In the genomic region with DNA sequence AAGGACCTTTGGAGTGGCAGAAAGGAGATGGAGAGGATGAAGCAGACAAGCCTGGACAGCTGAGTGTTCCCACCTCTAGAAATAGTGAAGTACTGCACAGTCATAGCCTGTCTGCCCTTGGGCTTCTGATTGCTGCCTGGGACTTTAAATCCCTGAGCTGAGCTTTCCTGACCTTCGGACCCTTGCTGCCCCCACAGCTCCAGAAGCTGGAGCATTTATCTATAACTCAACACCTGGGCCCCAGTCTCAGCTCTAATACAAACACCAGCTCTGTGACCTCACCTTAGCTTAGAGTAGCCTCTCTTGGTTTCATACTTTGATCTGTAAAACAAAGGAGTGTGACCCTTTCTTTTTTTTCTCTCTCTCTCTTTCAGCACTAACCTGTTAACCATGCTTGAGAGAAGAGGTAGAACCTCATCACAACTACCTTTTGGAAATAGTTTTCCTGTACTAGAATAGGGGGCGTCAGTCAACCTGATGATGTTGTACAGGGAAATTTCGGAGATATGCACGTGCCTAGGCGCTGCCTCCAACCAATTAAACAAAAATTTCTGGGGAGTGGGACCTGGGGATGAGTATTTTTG, we compare ENCODE assay signal across 1 cellular context.
TF ChIP-seq lines count a peak whose summit lies in the region.

No MANE protein-coding gene starts in this region.

TF ChIP-seq in HepG2, 621 proteins besides CTCF, POLR2A, EP300 and RAD21 (continued from another document and continues in another):
- TF ChIP-seq, protein P1, sequence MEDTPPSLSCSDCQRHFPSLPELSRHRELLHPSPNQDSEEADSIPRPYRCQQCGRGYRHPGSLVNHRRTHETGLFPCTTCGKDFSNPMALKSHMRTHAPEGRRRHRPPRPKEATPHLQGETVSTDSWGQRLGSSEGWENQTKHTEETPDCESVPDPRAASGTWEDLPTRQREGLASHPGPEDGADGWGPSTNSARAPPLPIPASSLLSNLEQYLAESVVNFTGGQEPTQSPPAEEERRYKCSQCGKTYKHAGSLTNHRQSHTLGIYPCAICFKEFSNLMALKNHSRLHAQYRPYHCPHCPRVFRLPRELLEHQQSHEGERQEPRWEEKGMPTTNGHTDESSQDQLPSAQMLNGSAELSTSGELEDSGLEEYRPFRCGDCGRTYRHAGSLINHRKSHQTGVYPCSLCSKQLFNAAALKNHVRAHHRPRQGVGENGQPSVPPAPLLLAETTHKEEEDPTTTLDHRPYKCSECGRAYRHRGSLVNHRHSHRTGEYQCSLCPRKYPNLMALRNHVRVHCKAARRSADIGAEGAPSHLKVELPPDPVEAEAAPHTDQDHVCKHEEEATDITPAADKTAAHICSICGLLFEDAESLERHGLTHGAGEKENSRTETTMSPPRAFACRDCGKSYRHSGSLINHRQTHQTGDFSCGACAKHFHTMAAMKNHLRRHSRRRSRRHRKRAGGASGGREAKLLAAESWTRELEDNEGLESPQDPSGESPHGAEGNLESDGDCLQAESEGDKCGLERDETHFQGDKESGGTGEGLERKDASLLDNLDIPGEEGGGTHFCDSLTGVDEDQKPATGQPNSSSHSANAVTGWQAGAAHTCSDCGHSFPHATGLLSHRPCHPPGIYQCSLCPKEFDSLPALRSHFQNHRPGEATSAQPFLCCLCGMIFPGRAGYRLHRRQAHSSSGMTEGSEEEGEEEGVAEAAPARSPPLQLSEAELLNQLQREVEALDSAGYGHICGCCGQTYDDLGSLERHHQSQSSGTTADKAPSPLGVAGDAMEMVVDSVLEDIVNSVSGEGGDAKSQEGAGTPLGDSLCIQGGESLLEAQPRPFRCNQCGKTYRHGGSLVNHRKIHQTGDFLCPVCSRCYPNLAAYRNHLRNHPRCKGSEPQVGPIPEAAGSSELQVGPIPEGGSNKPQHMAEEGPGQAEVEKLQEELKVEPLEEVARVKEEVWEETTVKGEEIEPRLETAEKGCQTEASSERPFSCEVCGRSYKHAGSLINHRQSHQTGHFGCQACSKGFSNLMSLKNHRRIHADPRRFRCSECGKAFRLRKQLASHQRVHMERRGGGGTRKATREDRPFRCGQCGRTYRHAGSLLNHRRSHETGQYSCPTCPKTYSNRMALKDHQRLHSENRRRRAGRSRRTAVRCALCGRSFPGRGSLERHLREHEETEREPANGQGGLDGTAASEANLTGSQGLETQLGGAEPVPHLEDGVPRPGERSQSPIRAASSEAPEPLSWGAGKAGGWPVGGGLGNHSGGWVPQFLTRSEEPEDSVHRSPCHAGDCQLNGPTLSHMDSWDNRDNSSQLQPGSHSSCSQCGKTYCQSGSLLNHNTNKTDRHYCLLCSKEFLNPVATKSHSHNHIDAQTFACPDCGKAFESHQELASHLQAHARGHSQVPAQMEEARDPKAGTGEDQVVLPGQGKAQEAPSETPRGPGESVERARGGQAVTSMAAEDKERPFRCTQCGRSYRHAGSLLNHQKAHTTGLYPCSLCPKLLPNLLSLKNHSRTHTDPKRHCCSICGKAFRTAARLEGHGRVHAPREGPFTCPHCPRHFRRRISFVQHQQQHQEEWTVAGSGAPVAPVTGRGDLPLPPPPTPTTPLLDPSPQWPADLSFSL (CRISPR knock-in tag; IDR thresholded peaks at IDR 0.05), result peak; percentile 65; the same call in 1 of the 2 replicates
- TF ChIP-seq, protein P2, sequence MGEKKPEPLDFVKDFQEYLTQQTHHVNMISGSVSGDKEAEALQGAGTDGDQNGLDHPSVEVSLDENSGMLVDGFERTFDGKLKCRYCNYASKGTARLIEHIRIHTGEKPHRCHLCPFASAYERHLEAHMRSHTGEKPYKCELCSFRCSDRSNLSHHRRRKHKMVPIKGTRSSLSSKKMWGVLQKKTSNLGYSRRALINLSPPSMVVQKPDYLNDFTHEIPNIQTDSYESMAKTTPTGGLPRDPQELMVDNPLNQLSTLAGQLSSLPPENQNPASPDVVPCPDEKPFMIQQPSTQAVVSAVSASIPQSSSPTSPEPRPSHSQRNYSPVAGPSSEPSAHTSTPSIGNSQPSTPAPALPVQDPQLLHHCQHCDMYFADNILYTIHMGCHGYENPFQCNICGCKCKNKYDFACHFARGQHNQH (CRISPR knock-in tag; IDR thresholded peaks at IDR 0.05), result peak; percentile 96
- no peak for TF ChIP-seq ZC3H4 (CRISPR knock-in tag; IDR thresholded peaks at IDR 0.05; ENCODE audit: borderline replicate concordance)
- TF ChIP-seq NONO (IDR thresholded peaks at IDR 0.05), result no peak
- TF ChIP-seq NONO (CRISPR knock-in tag; conservative IDR thresholded peaks at IDR 0.05), result peak; percentile 66; the same call in 1 of the 2 replicates
- TF ChIP-seq, protein P3, sequence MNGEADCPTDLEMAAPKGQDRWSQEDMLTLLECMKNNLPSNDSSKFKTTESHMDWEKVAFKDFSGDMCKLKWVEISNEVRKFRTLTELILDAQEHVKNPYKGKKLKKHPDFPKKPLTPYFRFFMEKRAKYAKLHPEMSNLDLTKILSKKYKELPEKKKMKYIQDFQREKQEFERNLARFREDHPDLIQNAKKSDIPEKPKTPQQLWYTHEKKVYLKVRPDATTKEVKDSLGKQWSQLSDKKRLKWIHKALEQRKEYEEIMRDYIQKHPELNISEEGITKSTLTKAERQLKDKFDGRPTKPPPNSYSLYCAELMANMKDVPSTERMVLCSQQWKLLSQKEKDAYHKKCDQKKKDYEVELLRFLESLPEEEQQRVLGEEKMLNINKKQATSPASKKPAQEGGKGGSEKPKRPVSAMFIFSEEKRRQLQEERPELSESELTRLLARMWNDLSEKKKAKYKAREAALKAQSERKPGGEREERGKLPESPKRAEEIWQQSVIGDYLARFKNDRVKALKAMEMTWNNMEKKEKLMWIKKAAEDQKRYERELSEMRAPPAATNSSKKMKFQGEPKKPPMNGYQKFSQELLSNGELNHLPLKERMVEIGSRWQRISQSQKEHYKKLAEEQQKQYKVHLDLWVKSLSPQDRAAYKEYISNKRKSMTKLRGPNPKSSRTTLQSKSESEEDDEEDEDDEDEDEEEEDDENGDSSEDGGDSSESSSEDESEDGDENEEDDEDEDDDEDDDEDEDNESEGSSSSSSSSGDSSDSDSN (CRISPR knock-in tag; IDR thresholded peaks at IDR 0.05), result peak; percentile 39; the same call in 1 of the 2 replicates
- peak; percentile 96 for TF ChIP-seq NFIC (IDR thresholded peaks at IDR 0.05; ENCODE audit: low read length)
- TF ChIP-seq, protein P4, sequence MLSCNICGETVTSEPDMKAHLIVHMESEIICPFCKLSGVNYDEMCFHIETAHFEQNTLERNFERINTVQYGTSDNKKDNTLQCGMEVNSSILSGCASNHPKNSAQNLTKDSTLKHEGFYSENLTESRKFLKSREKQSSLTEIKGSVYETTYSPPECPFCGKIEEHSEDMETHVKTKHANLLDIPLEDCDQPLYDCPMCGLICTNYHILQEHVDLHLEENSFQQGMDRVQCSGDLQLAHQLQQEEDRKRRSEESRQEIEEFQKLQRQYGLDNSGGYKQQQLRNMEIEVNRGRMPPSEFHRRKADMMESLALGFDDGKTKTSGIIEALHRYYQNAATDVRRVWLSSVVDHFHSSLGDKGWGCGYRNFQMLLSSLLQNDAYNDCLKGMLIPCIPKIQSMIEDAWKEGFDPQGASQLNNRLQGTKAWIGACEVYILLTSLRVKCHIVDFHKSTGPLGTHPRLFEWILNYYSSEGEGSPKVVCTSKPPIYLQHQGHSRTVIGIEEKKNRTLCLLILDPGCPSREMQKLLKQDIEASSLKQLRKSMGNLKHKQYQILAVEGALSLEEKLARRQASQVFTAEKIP (CRISPR knock-in tag; IDR thresholded peaks at IDR 0.05; ENCODE audit: borderline replicate concordance), result no peak
- peak; percentile 29; the same call in 1 of the 2 replicates for TF ChIP-seq RBFOX2 (IDR thresholded peaks at IDR 0.05; ENCODE audit: low read depth, low read length)
- TF ChIP-seq ZNF678 (CRISPR knock-in tag; IDR thresholded peaks at IDR 0.05), result no peak
- peak; percentile 100 for TF ChIP-seq TBX2 (CRISPR knock-in tag; IDR thresholded peaks at IDR 0.05; ENCODE audit: borderline replicate concordance)
- TF ChIP-seq PRMT3 (CRISPR knock-in tag; IDR thresholded peaks at IDR 0.05; ENCODE audit: borderline replicate concordance, low read depth), result no peak
- TF ChIP-seq ZSCAN29 (CRISPR knock-in tag; conservative IDR thresholded peaks at IDR 0.05), result 0 out of 2 replicates have a peak, but pooled peaks have one; percentile 31
- TF ChIP-seq, protein P5, sequence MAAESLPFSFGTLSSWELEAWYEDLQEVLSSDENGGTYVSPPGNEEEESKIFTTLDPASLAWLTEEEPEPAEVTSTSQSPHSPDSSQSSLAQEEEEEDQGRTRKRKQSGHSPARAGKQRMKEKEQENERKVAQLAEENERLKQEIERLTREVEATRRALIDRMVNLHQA (CRISPR knock-in tag; IDR thresholded peaks at IDR 0.05), result no peak
- peak; percentile 57 for TF ChIP-seq STAG1 (CRISPR knock-in tag; IDR thresholded peaks at IDR 0.05)
- peak; percentile 94 for TF ChIP-seq HDAC1 (CRISPR knock-in tag; IDR thresholded peaks at IDR 0.05)
- TF ChIP-seq, protein P6, sequence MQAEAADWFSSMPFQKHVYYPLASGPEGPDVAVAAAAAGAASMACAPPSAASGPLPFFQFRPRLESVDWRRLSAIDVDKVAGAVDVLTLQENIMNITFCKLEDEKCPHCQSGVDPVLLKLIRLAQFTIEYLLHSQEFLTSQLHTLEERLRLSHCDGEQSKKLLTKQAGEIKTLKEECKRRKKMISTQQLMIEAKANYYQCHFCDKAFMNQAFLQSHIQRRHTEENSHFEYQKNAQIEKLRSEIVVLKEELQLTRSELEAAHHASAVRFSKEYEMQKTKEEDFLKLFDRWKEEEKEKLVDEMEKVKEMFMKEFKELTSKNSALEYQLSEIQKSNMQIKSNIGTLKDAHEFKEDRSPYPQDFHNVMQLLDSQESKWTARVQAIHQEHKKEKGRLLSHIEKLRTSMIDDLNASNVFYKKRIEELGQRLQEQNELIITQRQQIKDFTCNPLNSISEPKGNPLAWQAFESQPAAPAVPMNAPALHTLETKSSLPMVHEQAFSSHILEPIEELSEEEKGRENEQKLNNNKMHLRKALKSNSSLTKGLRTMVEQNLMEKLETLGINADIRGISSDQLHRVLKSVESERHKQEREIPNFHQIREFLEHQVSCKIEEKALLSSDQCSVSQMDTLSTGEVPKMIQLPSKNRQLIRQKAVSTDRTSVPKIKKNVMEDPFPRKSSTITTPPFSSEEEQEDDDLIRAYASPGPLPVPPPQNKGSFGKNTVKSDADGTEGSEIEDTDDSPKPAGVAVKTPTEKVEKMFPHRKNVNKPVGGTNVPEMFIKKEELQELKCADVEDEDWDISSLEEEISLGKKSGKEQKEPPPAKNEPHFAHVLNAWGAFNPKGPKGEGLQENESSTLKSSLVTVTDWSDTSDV (CRISPR knock-in tag; IDR thresholded peaks at IDR 0.05), result no peak
- TF ChIP-seq GATA4 (IDR thresholded peaks at IDR 0.05; ENCODE audit: borderline replicate concordance, low read depth), result peak; percentile 96
- peak; percentile 98 for TF ChIP-seq HMG20A (CRISPR knock-in tag; IDR thresholded peaks at IDR 0.05; ENCODE audit: borderline replicate concordance)
- TF ChIP-seq RCOR2 (CRISPR knock-in tag; IDR thresholded peaks at IDR 0.05), result peak; percentile 98
- TF ChIP-seq HNF4G (IDR thresholded peaks at IDR 0.05; ENCODE audit: borderline replicate concordance, low read depth, low read length), result peak; percentile 100
- peak; percentile 98 for TF ChIP-seq HNF4G (CRISPR knock-in tag; IDR thresholded peaks at IDR 0.05; ENCODE audit: borderline replicate concordance, low read depth)
- no peak for TF ChIP-seq ZNF672 (CRISPR knock-in tag; IDR thresholded peaks at IDR 0.05)
- TF ChIP-seq, protein P7, sequence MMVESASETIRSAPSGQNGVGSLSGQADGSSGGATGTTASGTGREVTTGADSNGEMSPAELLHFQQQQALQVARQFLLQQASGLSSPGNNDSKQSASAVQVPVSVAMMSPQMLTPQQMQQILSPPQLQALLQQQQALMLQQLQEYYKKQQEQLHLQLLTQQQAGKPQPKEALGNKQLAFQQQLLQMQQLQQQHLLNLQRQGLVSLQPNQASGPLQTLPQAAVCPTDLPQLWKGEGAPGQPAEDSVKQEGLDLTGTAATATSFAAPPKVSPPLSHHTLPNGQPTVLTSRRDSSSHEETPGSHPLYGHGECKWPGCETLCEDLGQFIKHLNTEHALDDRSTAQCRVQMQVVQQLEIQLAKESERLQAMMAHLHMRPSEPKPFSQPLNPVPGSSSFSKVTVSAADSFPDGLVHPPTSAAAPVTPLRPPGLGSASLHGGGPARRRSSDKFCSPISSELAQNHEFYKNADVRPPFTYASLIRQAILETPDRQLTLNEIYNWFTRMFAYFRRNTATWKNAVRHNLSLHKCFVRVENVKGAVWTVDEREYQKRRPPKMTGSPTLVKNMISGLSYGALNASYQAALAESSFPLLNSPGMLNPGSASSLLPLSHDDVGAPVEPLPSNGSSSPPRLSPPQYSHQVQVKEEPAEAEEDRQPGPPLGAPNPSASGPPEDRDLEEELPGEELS (CRISPR knock-in tag; IDR thresholded peaks at IDR 0.05), result peak; percentile 98
- TF ChIP-seq, protein P8, sequence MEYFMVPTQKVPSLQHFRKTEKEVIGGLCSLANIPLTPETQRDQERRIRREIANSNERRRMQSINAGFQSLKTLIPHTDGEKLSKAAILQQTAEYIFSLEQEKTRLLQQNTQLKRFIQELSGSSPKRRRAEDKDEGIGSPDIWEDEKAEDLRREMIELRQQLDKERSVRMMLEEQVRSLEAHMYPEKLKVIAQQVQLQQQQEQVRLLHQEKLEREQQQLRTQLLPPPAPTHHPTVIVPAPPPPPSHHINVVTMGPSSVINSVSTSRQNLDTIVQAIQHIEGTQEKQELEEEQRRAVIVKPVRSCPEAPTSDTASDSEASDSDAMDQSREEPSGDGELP (IDR thresholded peaks at IDR 0.05; ENCODE audit: borderline replicate concordance, low read depth), result peak; percentile 89
- TF ChIP-seq ONECUT2 (CRISPR knock-in tag; IDR thresholded peaks at IDR 0.05), result peak; percentile 82
- no peak for TF ChIP-seq ZIK1 (CRISPR knock-in tag; IDR thresholded peaks at IDR 0.05; ENCODE audit: borderline replicate concordance, low read depth)
- peak; percentile 88 for TF ChIP-seq ZKSCAN8 (CRISPR knock-in tag; IDR thresholded peaks at IDR 0.05; ENCODE audit: borderline replicate concordance)
- TF ChIP-seq SALL2 (CRISPR knock-in tag; IDR thresholded peaks at IDR 0.05), result peak; percentile 55; the same call in 1 of the 2 replicates
- TF ChIP-seq, protein P9, sequence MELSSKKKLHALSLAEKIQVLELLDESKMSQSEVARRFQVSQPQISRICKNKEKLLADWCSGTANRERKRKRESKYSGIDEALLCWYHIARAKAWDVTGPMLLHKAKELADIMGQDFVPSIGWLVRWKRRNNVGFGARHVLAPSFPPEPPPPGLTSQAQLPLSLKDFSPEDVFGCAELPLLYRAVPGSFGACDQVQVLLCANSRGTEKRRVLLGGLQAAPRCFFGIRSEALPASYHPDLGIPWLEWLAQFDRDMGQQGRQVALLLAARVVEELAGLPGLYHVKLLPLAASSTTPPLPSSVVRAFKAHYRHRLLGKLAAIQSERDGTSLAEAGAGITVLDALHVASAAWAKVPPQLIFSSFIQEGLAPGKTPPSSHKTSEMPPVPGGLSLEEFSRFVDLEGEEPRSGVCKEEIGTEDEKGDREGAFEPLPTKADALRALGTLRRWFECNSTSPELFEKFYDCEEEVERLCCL (CRISPR knock-in tag; IDR thresholded peaks at IDR 0.05; ENCODE audit: borderline replicate concordance), result no peak
- peak; percentile 42; the same call in 1 of the 2 replicates for TF ChIP-seq ZNF792 (CRISPR knock-in tag; IDR thresholded peaks at IDR 0.05)
- TF ChIP-seq ZNF564 (CRISPR knock-in tag; IDR thresholded peaks at IDR 0.05), result peak; percentile 78; the same call in 1 of the 2 replicates
- TF ChIP-seq FOXM1 (CRISPR knock-in tag; IDR thresholded peaks at IDR 0.05), result no peak
- TF ChIP-seq TP53 (CRISPR knock-in tag; conservative IDR thresholded peaks at IDR 0.05), result no peak
